8 cellular contexts compared by ENCODE assay signal in genomic region chr3:187738400-187739124, GRCh38. TPM values are rescaled to one million over a fixed set of nuclear protein-coding genes. Genes with fewer than 3 reads are reported as not detected.
DNase-seq lines count a peak whose midpoint lies in the region; ATAC-seq, FAIRE-seq and TF ChIP-seq lines count a peak whose summit lies in the region.

No MANE protein-coding gene starts in this region.

- H4K20me1 ChIP-seq in K562 (replicated peaks; ENCODE audit: control insufficient read depth, insufficient read depth, low read length) = peaks cover 19% of the 10 kb centered on the region

- POLR2A ChIA-PET in K562 (lab: Yijun Ruan, JAX) = interaction anchor here (0.7 to 1.4 kb wide), 5 partner anchors 13 to 1217 kb away, joined by 3 to 5 read pairs (median 3); no protein-coding TSS in a partner anchor

- H3K9ac ChIP-seq in K562 (ENCODE audit: insufficient read depth in 1 of 2, low read depth in 2 of 2, low read length in 2 of 2) = peak overlapping the region; percentile 39 to 83; a peak in 3 of 4 replicates

- in situ Hi-C loops in K562 (cut with MboI) = loop anchor here (25.0 kb wide), 1 partner anchor 1399 kb away; no protein-coding TSS in a partner anchor

- intact Hi-C loops in K562 (cut with micrococcal nuclease) (loop anchor here (1.0 kb wide), 2 partner anchors 1216 to 1410 kb away; no protein-coding TSS in a partner anchor), psoas muscle (cut with DNase I) (loop anchor here (2.0 to 10.0 kb wide), 3 partner anchors 526 to 1406 kb away; no protein-coding TSS in a partner anchor)

- H3K27me3 ChIP-seq in GM06990 (replicated peaks; ENCODE audit: control insufficient read depth, insufficient read depth, low read length) = no peaks in the 10 kb centered on the region; the same call in none of the 2 replicates
- H3K27me3 ChIP-seq in K562 (ENCODE audit: control insufficient read depth in 2 of 2, insufficient read depth in 2 of 2, low read length in 2 of 2) = peaks cover 0 to 13% of the 10 kb centered on the region in 2 experiments; a peak in 1 of 5 replicates
- H3K27me3 ChIP-seq in psoas muscle (ENCODE audit: insufficient read depth in 3 of 3, low read length in 2 of 3) = no peaks in the 10 kb centered on the region

- H3K36me3 ChIP-seq in GM06990 (ENCODE audit: control insufficient read depth, insufficient read depth, low read length) = no peaks in the 10 kb centered on the region
- H3K36me3 ChIP-seq in K562 (ENCODE audit: control insufficient read depth, insufficient read depth, low read length) = no peaks in the 10 kb centered on the region
- peaks cover 0 to 18% of the 10 kb centered on the region in 2 donors for H3K36me3 ChIP-seq in psoas muscle (ENCODE audit: insufficient read depth in 1 of 2, low read depth in 1 of 2)

- WGBS in K562 (ENCODE audit: insufficient coverage, low coverage, missing lambda C conversion rate) = 7% methylated on average over 39 of the region's 41 CpGs
- WGBS in psoas muscle, 3 donors = 0 to 1% (median 0%) methylated on average over 41 of the region's 41 CpGs

- peak overlapping the region; percentile 92 for H2AFZ ChIP-seq in K562 (ENCODE audit: low read depth, low read length)

- DNase-seq in GM06990 (ENCODE audit: extremely low read depth, insufficient read length) = no peak
- DNase-seq in NCI-H1436 treated with DMSO at 0.1 percent for 48 hours (lab: John Stamatoyannopoulos, UW) = peak; percentile 62
- peak in 4 of 5 donors; percentile 46 to 80 (median 55) for DNase-seq in T-helper 1 cell
- peak; percentile 75 to 86 (median 80) for DNase-seq in K562 (ENCODE audit: extremely low read depth in 1 of 4, low spot score in 3 of 4)
- DNase-seq in hippocampal formation (lab: John Stamatoyannopoulos, UW) = peak; percentile 80 to 95
- peak; percentile 85 to 91 for DNase-seq in psoas muscle

- TF ChIP-seq RAD21 in K562 (CRISPR knock-in tag; conservative IDR thresholded peaks at IDR 0.05 in 1 of 2, IDR thresholded peaks at IDR 0.05 in 1 of 2) = peak; percentile 80 to 81

- BruUV-seq in K562 (replicated peaks; lab: Mats Ljungman, UMichigan) = no TSS peak

- H3K4me3 ChIP-seq in GM06990 (replicated peaks; ENCODE audit: low read depth, low read length) (peak overlapping the region; percentile 52), K562 (peak overlapping the region; percentile 38), psoas muscle (peak overlapping the region; percentile 93)

- no peak for TF ChIP-seq POLR2A in K562 (conservative IDR thresholded peaks at IDR 0.05)

- no peak for TF ChIP-seq EP300 in K562 (IDR thresholded peaks at IDR 0.05; ENCODE audit: low read length)

- peak overlapping the region; percentile 72 for H3K4me2 ChIP-seq in K562 (ENCODE audit: insufficient read depth, low read length)

- CTCF ChIA-PET in K562 (lab: Yijun Ruan, JAX; ENCODE audit: low intra/inter-chr PET ratio) = interaction anchor here (0.6 to 5.4 kb wide), 4 partner anchors 9 to 1216 kb away, joined by 3 to 39 read pairs (median 3); no protein-coding TSS in a partner anchor

- H3K27ac ChIP-seq in K562 (ENCODE audit: extremely low read depth, low read depth, low read length) = no peak overlapping the region
- H3K27ac ChIP-seq in psoas muscle = peak overlapping the region; percentile 100

- H3K9me3 ChIP-seq in K562 (replicated peaks; ENCODE audit: control insufficient read depth, insufficient read depth, low read depth, low read length) = no peaks in the 10 kb centered on the region
- H3K9me3 ChIP-seq in psoas muscle = no peaks in the 10 kb centered on the region

- no peaks in the 10 kb centered on the region for H3K9me1 ChIP-seq in K562 (ENCODE audit: control insufficient read depth, insufficient read depth, low read length)

- peaks cover 43 to 64% of the 10 kb centered on the region in 2 experiments for H3K4me1 ChIP-seq in K562 (replicated peaks in 1 of 2; ENCODE audit: control insufficient read depth in 2 of 2, insufficient read depth in 2 of 2, low read length in 2 of 2)
- H3K4me1 ChIP-seq in psoas muscle = peaks cover 28% of the 10 kb centered on the region

- ATAC-seq in HG02763 (IDR thresholded peaks at IDR 0.05; ENCODE audit: unreplicated experiment) (peak; percentile 48), K562 (peak; percentile 68), psoas muscle (peak; percentile 50 to 56 (median 54)), GM18858 (IDR thresholded peaks at IDR 0.05; ENCODE audit: unreplicated experiment) (no peak)

- peak; percentile 82 for TF ChIP-seq CTCF in GM06990 (IDR thresholded peaks at IDR 0.05; ENCODE audit: insufficient read depth, low read length, poor library complexity, severe bottlenecking)
- TF ChIP-seq CTCF in K562 (IDR thresholded peaks at IDR 0.05 in 2 of 3, conservative IDR thresholded peaks at IDR 0.05 in 1 of 3; ENCODE audit: insufficient read depth in 2 of 3, low read depth in 1 of 3, low read length in 3 of 3) = peak; percentile 74 to 87 (median 84)
- TF ChIP-seq CTCF in psoas muscle (IDR thresholded peaks at IDR 0.05) = peak; percentile 64

- peak; percentile 89 for FAIRE-seq in K562 (lab: Jason Lieb, UNC)

- H3K79me2 ChIP-seq in K562 (ENCODE audit: control insufficient read depth, insufficient read depth, low read length) = peaks cover 16% of the 10 kb centered on the region

TF ChIP-seq in K562, 482 proteins besides CTCF, POLR2A, EP300 and RAD21 (continues in another document):
- TF ChIP-seq ETV1 (tag; conservative IDR thresholded peaks at IDR 0.05; ENCODE audit: low read depth) (peak; percentile 60), PHTF2 (CRISPR knock-in tag; IDR thresholded peaks at IDR 0.05) (no peak), NRF1 (conservative IDR thresholded peaks at IDR 0.05 in 1 of 2, IDR thresholded peaks at IDR 0.05 in 1 of 2) (peak in 1 of 2 experiments; percentile 38; a peak in 2 of 4 replicates), HMG20A (CRISPR knock-in tag; conservative IDR thresholded peaks at IDR 0.05) (no peak), MCM5 (IDR thresholded peaks at IDR 0.05; ENCODE audit: low read depth) (no peak), BRD4 (IDR thresholded peaks at IDR 0.05) (no peak), DEAF1 (CRISPR knock-in tag; IDR thresholded peaks at IDR 0.05) (peak; percentile 58), ZSCAN29 (IDR thresholded peaks at IDR 0.05) (peak; percentile 93), PURB (CRISPR knock-in tag; IDR thresholded peaks at IDR 0.05; ENCODE audit: low read depth) (no peak)

RNA-seq across cellular contexts. Expression of gene BCL6, which starts 6.7 kb away (rescaled TPM):
- 13.3 and 20.6 TPM in 2 replicates for total RNA-seq in K562 (2011; cell fraction: chromatin; rRNA removed; ENCODE audit: low replicate concordance)
- 9.1 and 10.0 TPM in 2 replicates for total RNA-seq in K562 (2011; cell fraction: nucleolus; rRNA removed)
- total RNA-seq in K562 (2011; cell fraction: nucleoplasm; rRNA removed) = 14.6 and 28.6 TPM in 2 replicates
- 0.64 and 1.3 TPM in 2 replicates for total RNA-seq in K562 (2014; rRNA removed)
- total RNA-seq in K562 (2014; rRNA removed; fragmentation: Illumina TruSeq; extraction: Trizol) = 1.4 and 1.6 TPM in 2 replicates
- total RNA-seq in K562 (2015; rRNA removed; fragmentation: Illumina TruSeq; extraction: Trizol) = 0.94 and 0.98 TPM in 2 replicates
- total RNA-seq in K562 (2021) = 2.4 and 3.5 TPM in 2 replicates
- 3.4 and 8.7 TPM in 2 replicates for polyA plus RNA-seq in K562 (2011; rRNA removed)
- polyA plus RNA-seq in K562 (2011; cell fraction: cytosol; rRNA removed) = 0.98 and 3.2 TPM in 2 replicates
- polyA plus RNA-seq in K562 (2011; cell fraction: nucleus; rRNA removed) = 21.7 and 44.7 TPM in 2 replicates
- polyA plus RNA-seq in K562 (2012) = 5.8 and 17.3 TPM in 2 replicates
- 2.6 and 2.8 TPM in 2 replicates for polyA plus RNA-seq in K562 (2014; fragmentation: Illumina TruSeq; extraction: Trizol)
- polyA plus RNA-seq in K562 (2014; fragmentation: Nextera tagmentation; extraction: Ambion mirVana) = under 1 TPM; 0.08 to 0.23 TPM
- polyA plus RNA-seq in K562 (2014; rRNA removed) = 2.5 and 2.8 TPM in 2 replicates
- polyA minus RNA-seq in K562 (2011; rRNA and poly(A)+ RNA removed) = 3.9 and 5.7 TPM in 2 replicates
- polyA minus RNA-seq in K562 (2011; cell fraction: cytosol; rRNA and poly(A)+ RNA removed) = 0.48 and 0.91 TPM in 2 replicates
- 3.8 and 5.6 TPM in 2 replicates for polyA minus RNA-seq in K562 (2011; cell fraction: nucleus; rRNA and poly(A)+ RNA removed)
- total RNA-seq in psoas muscle = 100 to 1,000 TPM; 235 to 524 (median 312) TPM
- 100 to 1,000 TPM in 2 of 3 donors, 10 to 100 TPM in 1; 43.2 to 276 (median 172) TPM for polyA plus RNA-seq in psoas muscle

RNA-seq across cellular contexts. Expression of gene RTP2, which starts 36.2 kb away (rescaled TPM):
- total RNA-seq in K562 (2011; cell fraction: chromatin; rRNA removed; ENCODE audit: low replicate concordance) = not detected in 2 replicates
- total RNA-seq in K562 (2011; cell fraction: nucleolus; rRNA removed) = not detected in 2 replicates
- total RNA-seq in K562 (2011; cell fraction: nucleoplasm; rRNA removed) = not detected in 2 replicates
- total RNA-seq in K562 (2014; rRNA removed) (not detected in 2 replicates), K562 (2014; rRNA removed; fragmentation: Illumina TruSeq; extraction: Trizol) (not detected in 2 replicates), K562 (2015; rRNA removed; fragmentation: Illumina TruSeq; extraction: Trizol) (not detected in 2 replicates), K562 (2021) (not detected in 2 replicates), psoas muscle (1 to 10 TPM in 1 of 4 donors, under 1 TPM in 2, not detected in 1; 0.21 to 4.0 (median 0.32) TPM)
- polyA plus RNA-seq in K562 (2011; rRNA removed) (not detected in 2 replicates), K562 (2014; fragmentation: Illumina TruSeq; extraction: Trizol) (not detected in 2 replicates), K562 (2014; fragmentation: Nextera tagmentation; extraction: Ambion mirVana) (not detected), K562 (2014; rRNA removed) (not detected in 2 replicates), psoas muscle (under 1 TPM in 2 of 3 donors, not detected in 1; 0.08 to 0.66 TPM)
- not detected in 2 replicates for polyA plus RNA-seq in K562 (2011; cell fraction: cytosol; rRNA removed)
- polyA plus RNA-seq in K562 (2011; cell fraction: nucleus; rRNA removed) = not detected in 2 replicates
- polyA plus RNA-seq in K562 (2012) = not detected in 2 replicates
- polyA minus RNA-seq in K562 (2011; rRNA and poly(A)+ RNA removed) = not detected in 2 replicates
- not detected in 2 replicates for polyA minus RNA-seq in K562 (2011; cell fraction: cytosol; rRNA and poly(A)+ RNA removed)
- not detected in 2 replicates for polyA minus RNA-seq in K562 (2011; cell fraction: nucleus; rRNA and poly(A)+ RNA removed)

Comparison
In these comparisons a context has a peak if more than half of its experiments do, and no peak if none do; other contexts are left out.
1. H3K4me3 ChIP-seq: peak in every context shown above with its lines; median percentile 93 in psoas muscle; 52 in GM06990; 38 in K562.
2. RNA of gene BCL6, which starts 6.7 kb away (total RNA-seq): 235 to 524 TPM in psoas muscle; 0.64 to 28.6 TPM in K562; every median in the first group is over 4 times any median in the second.
3. Peak in every context shown above with its lines, with median percentiles within 50 percentile points of each other: CTCF ChIP-seq.